ENCODE assay signal across 9 cellular contexts in the genomic region with DNA sequence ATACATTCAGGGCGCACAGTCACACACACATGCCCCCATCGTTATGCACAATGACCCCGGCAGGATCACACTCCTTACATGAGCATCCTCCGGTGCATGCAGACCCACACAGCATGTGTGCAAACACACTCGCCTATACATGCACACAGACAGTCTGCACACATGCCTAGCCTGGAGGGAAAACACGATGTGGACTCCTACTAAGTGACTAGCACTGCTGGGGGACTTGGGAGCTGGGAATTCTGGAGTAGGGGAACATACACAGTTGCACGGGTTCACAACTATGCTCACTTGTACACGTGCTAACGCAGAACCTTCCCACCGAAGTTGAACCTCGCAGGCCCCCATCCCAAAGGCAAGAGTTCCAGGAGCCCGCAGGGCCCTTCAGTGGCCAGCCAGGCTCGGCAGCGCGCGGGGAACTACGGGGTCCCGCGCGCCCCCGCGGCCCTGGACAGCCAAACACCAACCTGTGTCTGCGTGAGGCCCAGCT. TPM values are rescaled to one million over a fixed set of nuclear protein-coding genes. Genes with fewer than 3 reads are reported as not detected.
DNase-seq lines count a peak whose midpoint lies in the region; ATAC-seq and TF ChIP-seq lines count a peak whose summit lies in the region.
"Had no signal": no experiment of that assay in that cellular context is flagged by ENCODE, and none has a peak within 500 bp of the region (broad histone marks: within the 10 kb centered on the region; RNA-seq: fewer than 3 reads in every experiment).

No MANE protein-coding gene starts in this region.

- H3K4me1 Mint-ChIP-seq in effector memory CD8-positive, alpha-beta T cell (ENCODE audit: low read depth in 2 of 2): peaks cover 25 to 27% of the 10 kb centered on the region in 2 donors
- peaks cover 18% of the 10 kb centered on the region for H3K4me1 Mint-ChIP-seq in nephron

- H2AFZ ChIP-seq in ACC112 (ENCODE audit: low read length, unreplicated experiment): peak overlapping the region; percentile 34

- H3K27me3 Mint-ChIP-seq in effector memory CD8-positive, alpha-beta T cell: peaks cover 78 to 98% of the 10 kb centered on the region in 2 donors
- peaks cover 98% of the 10 kb centered on the region for H3K27me3 Mint-ChIP-seq in nephron (ENCODE audit: low read depth)

- peaks cover 34% of the 10 kb centered on the region for H3K27me3 ChIP-seq in ACC112 (ENCODE audit: insufficient read depth, low read length)
- H3K27me3 ChIP-seq in HUES64 (ENCODE audit: insufficient read depth, low read length): peaks cover 100% of the 10 kb centered on the region
- H3K27me3 ChIP-seq in adrenal gland: peaks cover 39% of the 10 kb centered on the region

- H3K36me3 ChIP-seq in ACC112 (ENCODE audit: insufficient read depth, low read length) (no peaks in the 10 kb centered on the region), HUES64 (ENCODE audit: insufficient read depth, low read length) (no peaks in the 10 kb centered on the region), adrenal gland (replicated peaks in 1 of 2) (no peaks in the 10 kb centered on the region)

- TF ChIP-seq CTCF in nephron (IDR thresholded peaks at IDR 0.05; ENCODE audit: unreplicated experiment in 3 of 3): no peak
- TF ChIP-seq CTCF in adrenal gland (IDR thresholded peaks at IDR 0.05): no peak

- H3K27ac ChIP-seq in ACC112 (ENCODE audit: low read depth, low read length) (no peak overlapping the region), HUES64 (ENCODE audit: low read depth, low read length) (no peak overlapping the region), adrenal gland (no peak overlapping the region)

- H3K4me3 ChIP-seq in ACC112 (ENCODE audit: low read depth, low read length): peak overlapping the region; percentile 66
- H3K4me3 ChIP-seq in HUES64 (ENCODE audit: low read length): peak overlapping the region; percentile 47
- peak overlapping the region in 2 of 4 donors; percentile 15 to 74 for H3K4me3 ChIP-seq in adrenal gland

- no peaks in the 10 kb centered on the region for H3K9me3 Mint-ChIP-seq in effector memory CD8-positive, alpha-beta T cell
- no peaks in the 10 kb centered on the region for H3K9me3 Mint-ChIP-seq in nephron

- no peak overlapping the region for H3K27ac Mint-ChIP-seq in effector memory CD8-positive, alpha-beta T cell
- H3K27ac Mint-ChIP-seq in nephron: no peak overlapping the region

- 17% methylated on average over 23 of the region's 23 CpGs for WGBS in HUES64
- WGBS in adrenal gland, 4 donors: 29 to 68% (median 31%) methylated on average over 11 to 23 of the region's 23 CpGs

- H3K79me2 ChIP-seq in ACC112 (ENCODE audit: control insufficient read depth, insufficient read depth, low read length, unreplicated experiment): no peaks in the 10 kb centered on the region

- peaks cover 15% of the 10 kb centered on the region for H3K4me1 ChIP-seq in ACC112 (ENCODE audit: control insufficient read depth, insufficient read depth, low read length, unreplicated experiment)
- peaks cover 10% of the 10 kb centered on the region for H3K4me1 ChIP-seq in HUES64 (ENCODE audit: insufficient read depth, low read length)
- peaks cover 19 to 28% of the 10 kb centered on the region in 2 donors for H3K4me1 ChIP-seq in adrenal gland (replicated peaks in 1 of 2)

- no peaks in the 10 kb centered on the region for H3K9me3 ChIP-seq in HUES64 (ENCODE audit: insufficient read depth, low read depth, low read length)
- H3K9me3 ChIP-seq in adrenal gland (replicated peaks in 1 of 3): no peaks in the 10 kb centered on the region

- H3K36me3 Mint-ChIP-seq in effector memory CD8-positive, alpha-beta T cell (ENCODE audit: insufficient read depth): peaks cover 14% of the 10 kb centered on the region
- no peaks in the 10 kb centered on the region for H3K36me3 Mint-ChIP-seq in nephron (ENCODE audit: low read depth)

- in situ Hi-C loops in KBM-7 (cut with MboI; ENCODE audit: low pct_unique_long_range_greater_than_20kb, low sequenced_read_pairs): loop anchor here (25.0 kb wide), 1 partner anchor 431 kb away; no protein-coding TSS in a partner anchor

- ATAC-seq in effector memory CD8-positive, alpha-beta T cell (replicated peaks): no peak
- no peak for ATAC-seq in HG02870 (IDR thresholded peaks at IDR 0.05; ENCODE audit: unreplicated experiment)

- H3K9ac ChIP-seq in HUES64 (ENCODE audit: low read depth, low read length): no peak overlapping the region

- no peak for TF ChIP-seq POLR2A in adrenal gland (IDR thresholded peaks at IDR 0.05)

- DNase-seq in effector memory CD8-positive, alpha-beta T cell: no peak
- DNase-seq in KBM-7 (no peak), adrenal gland (no peak)
- no peak for DNase-seq in stimulated activated CD8-positive, alpha-beta memory T cell treated with anti-CD3 and anti-CD28 coated beads, Interleukin-4, amount 100 ng/mL, for 48 hours

- intact Hi-C loops in adrenal gland (cut with DNase I): loop anchor here (5.0 to 10.0 kb wide), 4 partner anchors 36 to 428 kb away; a partner anchor contains a TSS

- H3K4me3 Mint-ChIP-seq in effector memory CD8-positive, alpha-beta T cell: peak overlapping the region; percentile 65 to 89
- H3K4me3 Mint-ChIP-seq in nephron: peak overlapping the region; percentile 69 to 79 (median 75)

RNA-seq across cellular contexts. Expression of a gene that starts 2.0 kb away (rescaled TPM):
- polyA plus RNA-seq in HUES64 (2013, experiment 1 of 2): 0.40 TPM
- polyA plus RNA-seq in HUES64 (2013, experiment 2 of 2): 0.32 TPM
- under 1 TPM in 5 of 8 donors, not detected in 3; 0.36 to 0.83 (median 0.49) TPM for total RNA-seq in adrenal gland
- under 1 TPM; 0.07 to 0.24 (median 0.13) TPM for polyA plus RNA-seq in adrenal gland

RNA-seq across cellular contexts. Expression of a gene that starts 24.0 kb away (rescaled TPM):
- polyA plus RNA-seq in HUES64 (2013, experiment 1 of 2): 0.50 TPM
- polyA plus RNA-seq in HUES64 (2013, experiment 2 of 2): 0.51 TPM
- under 1 TPM in 5 of 8 donors, not detected in 3; 0.18 to 0.96 (median 0.27) TPM for total RNA-seq in adrenal gland
- polyA plus RNA-seq in adrenal gland: under 1 TPM; 0.10 to 0.48 (median 0.11) TPM
- total RNA-seq: temporal lobe had no signal
